ENCODE assay signal across 19 cellular contexts in genomic region chr12:3770891-3771290, GRCh38. TPM values are rescaled to one million over a fixed set of nuclear protein-coding genes. Genes with fewer than 3 reads are reported as not detected.
DNase-seq lines count a peak whose midpoint lies in the region; ATAC-seq and TF ChIP-seq lines count a peak whose summit lies in the region.
"Had no signal": no experiment of that assay in that cellular context is flagged by ENCODE, and none has a peak within 500 bp of the region (broad histone marks: within the 10 kb centered on the region; RNA-seq: fewer than 3 reads in every experiment).

No MANE protein-coding gene starts in this region.

- no peaks in the 10 kb centered on the region for H3K36me3 ChIP-seq in left ventricle myocardium inferior
- H3K36me3 ChIP-seq: esophagus muscularis mucosa, vagina had no signal

- no peak overlapping the region for H3K4me3 ChIP-seq in astrocyte of the spinal cord (ENCODE audit: low read depth, low read length)
- no peak overlapping the region for H3K4me3 ChIP-seq in left ventricle myocardium inferior
- H3K4me3 ChIP-seq: esophagus muscularis mucosa, vagina had no signal

- peaks cover 0 to 2% of the 10 kb centered on the region in 2 donors for H3K27me3 Mint-ChIP-seq in natural killer cell (ENCODE audit: low read depth in 2 of 2)
- H3K27me3 Mint-ChIP-seq: activated B cell treated with CpG ODN at 0.5 μM for 24 hours; activated naive CD4-positive, alpha-beta T cell treated with anti-CD3 and anti-CD28 coated beads, Interleukin-2, amount 50 U/mL, for 24 hours; memory B cell had no signal

- H3K9me3 Mint-ChIP-seq in natural killer cell, result no peaks in the 10 kb centered on the region
- H3K9me3 Mint-ChIP-seq: activated B cell treated with CpG ODN at 0.5 μM for 24 hours; activated naive CD4-positive, alpha-beta T cell treated with anti-CD3 and anti-CD28 coated beads, Interleukin-2, amount 50 U/mL, for 24 hours; memory B cell had no signal

- intact Hi-C loops in left ventricle myocardium inferior (cut with micrococcal nuclease) (loop anchor here (10.0 kb wide), 2 partner anchors 116 to 466 kb away; no protein-coding TSS in a partner anchor), natural killer cell (cut with micrococcal nuclease) (no loop called here)

- H3K9me3 ChIP-seq in left ventricle myocardium inferior (replicated peaks), result no peaks in the 10 kb centered on the region
- H3K9me3 ChIP-seq: esophagus muscularis mucosa, vagina had no signal

- no peak overlapping the region for H3K4me3 Mint-ChIP-seq in natural killer cell
- H3K4me3 Mint-ChIP-seq: activated B cell treated with CpG ODN at 0.5 μM for 24 hours; activated naive CD4-positive, alpha-beta T cell treated with anti-CD3 and anti-CD28 coated beads, Interleukin-2, amount 50 U/mL, for 24 hours; H9; memory B cell had no signal

- H3K4me1 ChIP-seq in foreskin keratinocyte (peaks cover 6% of the 10 kb centered on the region), left ventricle myocardium inferior (peaks cover 15% of the 10 kb centered on the region)
- H3K4me1 ChIP-seq: vagina had no signal

- DNase-seq in ACHN (peak; percentile 21), HPDE6-E6E7 (ENCODE audit: extremely low spot score) (peak; percentile 27), astrocyte of the spinal cord (ENCODE audit: low read depth, low spot score) (peak; percentile 76), foreskin keratinocyte (peak; percentile 71 to 85), putamen (ENCODE audit: low spot score) (no peak), left ventricle myocardium inferior (no peak), natural killer cell (no peak)
- DNase-seq: activated B cell treated with CpG ODN at 0.5 μM for 24 hours; activated CD8-positive, alpha-beta memory T cell treated with anti-CD3 and anti-CD28 coated beads, Interleukin-2, amount 50 U/mL, for 4 hours; Calu3; H9; NCI-H1436; NCI-H446 treated with DMSO at 0.1 percent for 48 hours; stimulated activated naive CD4-positive, alpha-beta T cell had no signal

- ATAC-seq in foreskin keratinocyte, result peak; percentile 73
- ATAC-seq in GM18867 (IDR thresholded peaks at IDR 0.05; ENCODE audit: unreplicated experiment), result no peak
- no peak for ATAC-seq in natural killer cell

- H3K27ac Mint-ChIP-seq in natural killer cell, result no peak overlapping the region
- H3K27ac Mint-ChIP-seq: activated B cell treated with CpG ODN at 0.5 μM for 24 hours; activated naive CD4-positive, alpha-beta T cell treated with anti-CD3 and anti-CD28 coated beads, Interleukin-2, amount 50 U/mL, for 24 hours; H9; memory B cell had no signal

- TF ChIP-seq CTCF in astrocyte of the spinal cord (IDR thresholded peaks at IDR 0.05; ENCODE audit: low read depth, low read length) (no peak), foreskin keratinocyte (conservative IDR thresholded peaks at IDR 0.05) (no peak), left ventricle myocardium inferior (IDR thresholded peaks at IDR 0.05; ENCODE audit: borderline replicate concordance) (no peak), natural killer cell (IDR thresholded peaks at IDR 0.05) (no peak)

- no peaks in the 10 kb centered on the region for H3K36me3 Mint-ChIP-seq in natural killer cell
- H3K36me3 Mint-ChIP-seq: activated naive CD4-positive, alpha-beta T cell treated with anti-CD3 and anti-CD28 coated beads, Interleukin-2, amount 50 U/mL, for 24 hours had no signal

- H3K4me1 Mint-ChIP-seq in natural killer cell, result peaks cover 0 to 5% of the 10 kb centered on the region in 2 donors
- H3K4me1 Mint-ChIP-seq: activated B cell treated with CpG ODN at 0.5 μM for 24 hours, H9 had no signal

- in situ Hi-C loops in ACHN (cut with HindIII; ENCODE audit: low pct_ligation_motif_present, low pct_unique_long_range_greater_than_20kb, low sequenced_read_pairs), result no loop called here
- in situ Hi-C loops in astrocyte of the spinal cord (cut with HindIII; ENCODE audit: low sequenced_read_pairs), result no loop called here

- H3K27me3 ChIP-seq in foreskin keratinocyte (peaks cover 12% of the 10 kb centered on the region), left ventricle myocardium inferior (ENCODE audit: low read depth) (no peaks in the 10 kb centered on the region)
- H3K27me3 ChIP-seq: esophagus muscularis mucosa, vagina had no signal

- H3K27ac ChIP-seq in foreskin keratinocyte (no peak overlapping the region), left ventricle myocardium inferior (replicated peaks) (no peak overlapping the region)
- H3K27ac ChIP-seq: esophagus muscularis mucosa, vagina had no signal

RNA-seq across cellular contexts. Expression of gene CRACR2A, which starts 18.0 kb away (rescaled TPM):
- total RNA-seq in foreskin keratinocyte (1.4 and 2.2 TPM in 2 replicates), left ventricle myocardium inferior (7.6 TPM), natural killer cell (10 to 100 TPM; 59.8 to 94.4 (median 80.5) TPM)
- 0.75 and 1.0 TPM in 2 replicates for polyA plus RNA-seq in foreskin keratinocyte

Comparison
In these comparisons a context has a peak if more than half of its experiments do, and no peak if none do; other contexts are left out.
1. DNase-seq: peak in ACHN (single experiment), HPDE6-E6E7 (single experiment), astrocyte of the spinal cord (single experiment) and foreskin keratinocyte (2 of 2); none in putamen (single experiment), left ventricle myocardium inferior (single experiment) and natural killer cell (single experiment).